ENCODE assay signal across 8 cellular contexts in genomic region chr14:64971890-64972785, GRCh38. TPM values are rescaled to one million over a fixed set of nuclear protein-coding genes. Genes with fewer than 3 reads are reported as not detected.
DNase-seq lines count a peak whose midpoint lies in the region; ATAC-seq and TF ChIP-seq lines count a peak whose summit lies in the region.

Gene RAB15 (minus strand): TSS chr14:64972336. CDS start chr14:64972076, 260 bp downstream.

- peaks cover 0 to 3% (median 2%) of the 10 kb centered on the region in 3 donors for H3K4me1 Mint-ChIP-seq in IgD-negative memory B cell

- no peaks in the 10 kb centered on the region for H3K9me3 Mint-ChIP-seq in IgD-negative memory B cell

- H3K4me1 ChIP-seq in duodenal mucosa (ENCODE audit: control insufficient read depth in 1 of 2, insufficient read depth in 2 of 2, low read length in 2 of 2) (peaks cover 20 to 32% of the 10 kb centered on the region in 2 donors), lung (ENCODE audit: control insufficient read depth in 2 of 2, insufficient read depth in 2 of 2, low read length in 2 of 2) (peaks cover 4 to 8% of the 10 kb centered on the region in 2 donors)

- no peaks in the 10 kb centered on the region for H3K36me3 ChIP-seq in duodenal mucosa (ENCODE audit: control insufficient read depth in 1 of 2, insufficient read depth in 2 of 2, low read length in 2 of 2)
- no peaks in the 10 kb centered on the region for H3K36me3 ChIP-seq in lung (ENCODE audit: control insufficient read depth in 2 of 2, insufficient read depth in 2 of 2, low read length in 2 of 2)

- H3K27me3 Mint-ChIP-seq in IgD-negative memory B cell: peaks cover 14% of the 10 kb centered on the region

- 0 to 1% methylated on average over 47 to 100 of the region's 103 CpGs for WGBS in lung, 2 donors

- H3K9me3 ChIP-seq in duodenal mucosa (ENCODE audit: control insufficient read depth in 1 of 2, low read length in 2 of 2): no peaks in the 10 kb centered on the region
- no peaks in the 10 kb centered on the region for H3K9me3 ChIP-seq in lung (ENCODE audit: control insufficient read depth in 2 of 2, insufficient read depth in 1 of 2, low read length in 1 of 2)

- peak within 1 kb of the TSS; percentile 43 to 60 for H3K9ac ChIP-seq in duodenal mucosa (ENCODE audit: low read depth in 1 of 2, low read length in 2 of 2)

- H3K27me3 ChIP-seq in duodenal mucosa (ENCODE audit: control insufficient read depth in 1 of 2, insufficient read depth in 2 of 2, low read length in 2 of 2) (no peaks in the 10 kb centered on the region), lung (ENCODE audit: control insufficient read depth, insufficient read depth) (no peaks in the 10 kb centered on the region)

- H3K27ac ChIP-seq in duodenal mucosa (ENCODE audit: low read depth, low read length) (no peak within 1 kb of the TSS), lung (ENCODE audit: low read depth in 1 of 2, low read length in 1 of 2) (no peak within 1 kb of the TSS)

- peak within 1 kb of the TSS; percentile 78 to 93 (median 88) for H3K4me3 Mint-ChIP-seq in IgD-negative memory B cell

- ATAC-seq in lung (ENCODE audit: insufficient read depth, low FRiP score) (peak; percentile 28), GM19035 (IDR thresholded peaks at IDR 0.05; ENCODE audit: unreplicated experiment) (no peak), HG02973 (IDR thresholded peaks at IDR 0.05; ENCODE audit: unreplicated experiment) (no peak)

- H3K4me3 ChIP-seq in duodenal mucosa (ENCODE audit: low read depth in 1 of 2, low read length in 2 of 2) (peak within 1 kb of the TSS; percentile 74 to 76), lung (peak within 1 kb of the TSS; percentile 69)

- peaks cover 2% of the 10 kb centered on the region for H3K36me3 Mint-ChIP-seq in IgD-negative memory B cell

- DNase-seq in GM13976 (ENCODE audit: low spot score) (peak; percentile 75), lung (ENCODE audit: low spot score) (no peak)
- DNase-seq in activated CD4-positive, alpha-beta T cell treated with anti-CD3 and anti-CD28 coated beads for 4 hours: peak; percentile 37 to 39
- DNase-seq in stimulated activated CD8-positive, alpha-beta memory T cell treated with anti-CD3 and anti-CD28 coated beads, Interleukin-4, amount 100 ng/mL, for 48 hours: peak; percentile 50

- in situ Hi-C loops in GM13976 (cut with MboI; ENCODE audit: low sequenced_read_pairs, unreplicated experiment): no loop called here

- TF ChIP-seq CTCF in GM13976 (IDR thresholded peaks at IDR 0.05; ENCODE audit: borderline replicate concordance, control extremely low read depth, extremely low read depth, insufficient read depth, missing control alignments): no peak
- no peak for TF ChIP-seq CTCF in lung (IDR thresholded peaks at IDR 0.05; ENCODE audit: control extremely low read depth, extremely low read depth)

- H3K27ac Mint-ChIP-seq in IgD-negative memory B cell: no peak within 1 kb of the TSS

RNA-seq across cellular contexts. Expression of gene RAB15, which starts in this region (rescaled TPM):
- polyA plus RNA-seq in IgD-negative memory B cell (0.58 TPM), lung (10 to 100 TPM in 1 of 2 donors, 1 to 10 TPM in 1; 6.8 to 14.4 TPM)
- 10 to 100 TPM; 15.5 to 16.4 TPM for total RNA-seq in lung
